ENCODE assay signal across 14 cellular contexts in the genomic region with DNA sequence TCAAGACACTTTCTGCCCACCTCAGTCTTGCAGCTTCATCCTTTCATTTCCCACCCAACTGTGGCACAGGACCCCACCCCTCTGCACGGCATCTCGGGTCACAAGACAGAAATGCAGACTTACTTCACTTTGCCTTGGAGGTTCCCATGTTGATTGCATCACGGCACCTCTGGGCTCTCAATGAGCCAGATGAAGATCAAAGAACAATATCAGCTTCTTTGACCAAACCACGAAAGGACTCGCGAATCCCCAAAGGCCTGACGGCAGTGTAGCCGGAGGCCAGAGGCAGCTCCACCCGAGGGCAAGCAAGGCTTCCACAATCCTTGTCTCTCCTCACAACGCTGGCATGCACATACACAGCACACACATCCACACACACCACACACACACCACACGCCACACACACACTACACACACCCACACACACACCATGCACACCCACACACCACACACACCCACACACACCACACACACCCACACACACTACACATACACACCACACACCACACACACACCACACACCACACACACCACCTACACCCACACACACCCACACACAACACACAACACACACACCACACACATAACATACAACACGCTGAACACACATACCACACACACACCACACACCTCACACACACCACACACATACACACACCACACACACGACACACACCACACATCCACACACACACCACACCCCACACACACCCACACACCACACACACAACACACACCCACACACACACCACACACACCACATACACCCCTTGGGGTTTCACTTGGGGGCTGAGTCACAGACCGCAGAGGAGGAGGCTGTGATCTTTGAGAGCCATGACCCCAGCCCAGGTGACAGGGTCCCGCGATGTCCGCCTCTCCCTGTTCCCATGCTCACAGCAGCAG. TPM values are rescaled to one million over a fixed set of nuclear protein-coding genes. Genes with fewer than 3 reads are reported as not detected.
DNase-seq lines count a peak whose midpoint lies in the region; ATAC-seq, FAIRE-seq and TF ChIP-seq lines count a peak whose summit lies in the region.
"Had no signal": no experiment of that assay in that cellular context is flagged by ENCODE, and none has a peak within 500 bp of the region (broad histone marks: within the 10 kb centered on the region; RNA-seq: fewer than 3 reads in every experiment).

No MANE protein-coding gene starts in this region.

- ATAC-seq in T-helper 17 cell (no peak), GM18861 (IDR thresholded peaks at IDR 0.05; ENCODE audit: unreplicated experiment) (no peak), HG02885 (IDR thresholded peaks at IDR 0.05; ENCODE audit: poor library complexity, unreplicated experiment) (no peak)

- TF ChIP-seq CTCF in progenitor cell of endocrine pancreas (IDR thresholded peaks at IDR 0.05; ENCODE audit: unreplicated experiment) = no peak

- no peak for TF ChIP-seq POLR2A in GM12892 (IDR thresholded peaks at IDR 0.05; ENCODE audit: low read depth, low read length)

- H3K27ac Mint-ChIP-seq in T-helper 17 cell (peak overlapping the region; percentile 88), progenitor cell of endocrine pancreas (no peak overlapping the region)
- H3K27ac Mint-ChIP-seq in activated naive CD8-positive, alpha-beta T cell = peak overlapping the region; percentile 93
- H3K27ac Mint-ChIP-seq: HFFc6 had no signal

- H3K4me3 Mint-ChIP-seq in T-helper 17 cell (no peak overlapping the region), progenitor cell of endocrine pancreas (ENCODE audit: low read depth) (no peak overlapping the region)
- no peak overlapping the region for H3K4me3 Mint-ChIP-seq in activated naive CD8-positive, alpha-beta T cell
- H3K4me3 Mint-ChIP-seq: HFFc6 had no signal

- DNase-seq in GM12892 (ENCODE audit: insufficient read length) = no peak
- no peak for DNase-seq in T-helper 17 cell
- peak; percentile 45 for DNase-seq in stimulated activated CD4-positive, alpha-beta T cell treated with anti-CD3 and anti-CD28 coated beads, Interleukin-4, amount 100 ng/mL, for 24 hours
- DNase-seq in progenitor cell of endocrine pancreas (ENCODE audit: low spot score, unreplicated experiment) = no peak
- no peak for DNase-seq in NCI-H2029 (lab: John Stamatoyannopoulos, UW)
- DNase-seq: COR-L47, foreskin melanocyte, HFFc6, SJCRH30, tibial artery had no signal

- H3K4me1 Mint-ChIP-seq in T-helper 17 cell (peaks cover 31% of the 10 kb centered on the region), progenitor cell of endocrine pancreas (ENCODE audit: low read depth) (no peaks in the 10 kb centered on the region)
- peaks cover 64% of the 10 kb centered on the region for H3K4me1 Mint-ChIP-seq in activated naive CD8-positive, alpha-beta T cell (ENCODE audit: low read depth)

- H3K27me3 Mint-ChIP-seq in T-helper 17 cell (no peaks in the 10 kb centered on the region), progenitor cell of endocrine pancreas (peaks cover 28% of the 10 kb centered on the region)
- no peaks in the 10 kb centered on the region for H3K27me3 Mint-ChIP-seq in activated naive CD8-positive, alpha-beta T cell

- no peaks in the 10 kb centered on the region for H3K9me3 Mint-ChIP-seq in activated naive CD8-positive, alpha-beta T cell (ENCODE audit: low read depth)
- no peaks in the 10 kb centered on the region for H3K9me3 Mint-ChIP-seq in progenitor cell of endocrine pancreas (ENCODE audit: low read depth)

- FAIRE-seq in GM12892 (lab: Jason Lieb, UNC) = peak; percentile 99
- FAIRE-seq: astrocyte had no signal

- H3K36me3 Mint-ChIP-seq in T-helper 17 cell (ENCODE audit: low read depth) = peaks cover 20% of the 10 kb centered on the region
- H3K36me3 Mint-ChIP-seq in activated naive CD8-positive, alpha-beta T cell = peaks cover 54% of the 10 kb centered on the region
- no peaks in the 10 kb centered on the region for H3K36me3 Mint-ChIP-seq in progenitor cell of endocrine pancreas (ENCODE audit: insufficient read depth)

- H3K9me3 ChIP-seq in T-helper 17 cell (ENCODE audit: control insufficient read depth, low read length, poor library complexity, severe bottlenecking) = no peaks in the 10 kb centered on the region
- H3K9me3 ChIP-seq: SJCRH30, tibial artery had no signal

RNA-seq across cellular contexts. Expression of a gene that starts 35.8 kb away (rescaled TPM):
- 0.13 TPM for polyA plus RNA-seq in GM12892 (2012; ENCODE audit: missing spikeins)
- total RNA-seq in T-helper 17 cell (10 to 100 TPM; 49.5 to 50.3 TPM), progenitor cell of endocrine pancreas (not detected in 2 replicates)
- total RNA-seq: astrocyte, HFFc6, SJCRH30 had no signal

RNA-seq across cellular contexts. Expression of a gene that starts 43.7 kb away (rescaled TPM):
- 7.2 TPM for polyA plus RNA-seq in GM12892 (2012; ENCODE audit: missing spikeins)
- total RNA-seq in T-helper 17 cell = 1 to 10 TPM; 2.8 to 4.5 TPM
- 10.1 and 14.4 TPM in 2 replicates for total RNA-seq in progenitor cell of endocrine pancreas
- total RNA-seq: astrocyte, HFFc6, SJCRH30 had no signal

RNA-seq across cellular contexts. Expression of a gene that starts 56.5 kb away (rescaled TPM):
- polyA plus RNA-seq in GM12892 (2012; ENCODE audit: missing spikeins) = 1.9 TPM
- total RNA-seq in T-helper 17 cell = under 1 TPM in 1 of 2 donors, not detected in 1; 0.47 TPM
- 4.4 and 7.1 TPM in 2 replicates for total RNA-seq in progenitor cell of endocrine pancreas
- total RNA-seq: HFFc6, SJCRH30 had no signal

Comparison
In these comparisons a context has a peak if more than half of its experiments do, and no peak if none do; other contexts are left out.
1. RNA of a gene that starts 35.8 kb away (total RNA-seq): 49.5 to 50.3 TPM in T-helper 17 cell; not detected in progenitor cell of endocrine pancreas; every median in the first group is over 10 times any median in the second.